8 cellular contexts compared by ENCODE assay signal in genomic region chr6:83067448-83068413, GRCh38. TPM values are rescaled to one million over a fixed set of nuclear protein-coding genes. Genes with fewer than 3 reads are reported as not detected.
A peak's percentile ranks its signal among the peaks of the same experiment; 100 is the strongest.
DNase-seq lines count a peak whose midpoint lies in the region; ATAC-seq, FAIRE-seq and TF ChIP-seq lines count a peak whose summit lies in the region.

A gene with protein sequence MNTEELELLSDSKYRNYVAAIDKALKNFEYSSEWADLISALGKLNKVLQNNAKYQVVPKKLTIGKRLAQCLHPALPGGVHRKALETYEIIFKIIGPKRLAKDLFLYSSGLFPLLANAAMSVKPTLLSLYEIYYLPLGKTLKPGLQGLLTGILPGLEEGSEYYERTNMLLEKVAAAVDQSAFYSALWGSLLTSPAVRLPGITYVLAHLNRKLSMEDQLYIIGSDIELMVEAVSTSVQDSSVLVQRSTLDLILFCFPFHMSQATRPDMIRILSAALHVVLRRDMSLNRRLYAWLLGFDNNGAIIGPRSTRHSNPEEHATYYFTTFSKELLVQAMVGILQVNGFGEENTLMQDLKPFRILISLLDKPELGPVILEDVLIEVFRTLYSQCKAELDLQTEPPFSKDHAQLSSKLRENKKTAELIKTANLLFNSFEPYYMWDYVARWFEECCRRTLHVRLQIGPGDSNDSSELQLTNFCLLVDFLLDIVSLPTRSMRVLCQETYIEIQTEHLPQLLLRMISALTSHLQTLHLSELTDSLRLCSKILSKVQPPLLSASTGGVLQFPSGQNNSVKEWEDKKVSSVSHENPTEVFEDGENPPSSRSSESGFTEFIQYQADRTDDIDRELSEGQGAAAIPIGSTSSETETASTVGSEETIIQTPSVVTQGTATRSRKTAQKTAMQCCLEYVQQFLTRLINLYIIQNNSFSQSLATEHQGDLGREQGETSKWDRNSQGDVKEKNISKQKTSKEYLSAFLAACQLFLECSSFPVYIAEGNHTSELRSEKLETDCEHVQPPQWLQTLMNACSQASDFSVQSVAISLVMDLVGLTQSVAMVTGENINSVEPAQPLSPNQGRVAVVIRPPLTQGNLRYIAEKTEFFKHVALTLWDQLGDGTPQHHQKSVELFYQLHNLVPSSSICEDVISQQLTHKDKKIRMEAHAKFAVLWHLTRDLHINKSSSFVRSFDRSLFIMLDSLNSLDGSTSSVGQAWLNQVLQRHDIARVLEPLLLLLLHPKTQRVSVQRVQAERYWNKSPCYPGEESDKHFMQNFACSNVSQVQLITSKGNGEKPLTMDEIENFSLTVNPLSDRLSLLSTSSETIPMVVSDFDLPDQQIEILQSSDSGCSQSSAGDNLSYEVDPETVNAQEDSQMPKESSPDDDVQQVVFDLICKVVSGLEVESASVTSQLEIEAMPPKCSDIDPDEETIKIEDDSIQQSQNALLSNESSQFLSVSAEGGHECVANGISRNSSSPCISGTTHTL (N-terminal part only) (plus strand): TSS chr6:83067671. CDS start chr6:83096978, 29,307 bp downstream.

- H3K79me2 ChIP-seq in OCI-LY7 (ENCODE audit: insufficient read depth, low read depth, low read length): peaks cover 57% of the 10 kb centered on the region
- H3K79me2 ChIP-seq in endothelial cell of umbilical vein (ENCODE audit: control insufficient read depth, insufficient read depth, low read length): peaks cover 3% of the 10 kb centered on the region

- H4K5ac ChIP-seq in IMR-90 (ENCODE audit: low read depth, low read length): no peak within 1 kb of the TSS; the same call in 1 of the 2 replicates

- H3K36me3 ChIP-seq in IMR-90 (ENCODE audit: control insufficient read depth, insufficient read depth, low read length) (no peaks in the 10 kb centered on the region), OCI-LY7 (ENCODE audit: insufficient read depth, low read length) (no peaks in the 10 kb centered on the region), endothelial cell of umbilical vein (ENCODE audit: control insufficient read depth in 2 of 2, extremely low read depth in 1 of 2, insufficient read depth in 2 of 2, low read length in 2 of 2) (no peaks in the 10 kb centered on the region)

- no peak within 1 kb of the TSS; the same call in 1 of the 2 replicates for H2BK120ac ChIP-seq in IMR-90 (ENCODE audit: low read depth, low read length)

- H3K9me1 ChIP-seq in IMR-90 (ENCODE audit: insufficient read depth, low read length) (no peaks in the 10 kb centered on the region), endothelial cell of umbilical vein (replicated peaks; ENCODE audit: control insufficient read depth, extremely low read depth, insufficient read depth, low read length) (no peaks in the 10 kb centered on the region)

- H4K20me1 ChIP-seq in IMR-90 (ENCODE audit: insufficient read depth, low read length) (no peaks in the 10 kb centered on the region), OCI-LY7 (ENCODE audit: insufficient read depth, low read length) (no peaks in the 10 kb centered on the region), endothelial cell of umbilical vein (replicated peaks; ENCODE audit: control insufficient read depth, extremely low read depth, insufficient read depth, low read length) (no peaks in the 10 kb centered on the region)

- in situ Hi-C loops in IMR-90 (cut with MboI; ENCODE audit: low sequenced_read_pairs): loop anchor here (5.0 to 25.0 kb wide), 3 partner anchors 130 to 705 kb away; partner anchors contain the start of gene TPBG

- H4K91ac ChIP-seq in IMR-90 (ENCODE audit: insufficient read depth, low read depth, low read length): peak within 1 kb of the TSS; percentile 51

- ATAC-seq in GM21528 (IDR thresholded peaks at IDR 0.05; ENCODE audit: low FRiP score, unreplicated experiment): peak; percentile 90
- peak; percentile 89 for ATAC-seq in IMR-90 (ENCODE audit: low read depth)

- H3K4me3 ChIP-seq in IMR-90 (ENCODE audit: insufficient read depth, low read depth, low read length) (peak within 1 kb of the TSS; percentile 89), OCI-LY7 (ENCODE audit: low read depth, low read length, poor library complexity, severe bottlenecking) (peak within 1 kb of the TSS; percentile 88), endothelial cell of umbilical vein (replicated peaks in 1 of 3; ENCODE audit: insufficient read depth in 1 of 3, low read depth in 1 of 3, low read length in 3 of 3) (peak within 1 kb of the TSS; percentile 74 to 91 (median 75))

- no peaks in the 10 kb centered on the region for H3K27me3 ChIP-seq in IMR-90 (ENCODE audit: control insufficient read depth, insufficient read depth, low read length)
- H3K27me3 ChIP-seq in endothelial cell of umbilical vein (ENCODE audit: control insufficient read depth in 2 of 2, insufficient read depth in 2 of 2, low read length in 2 of 2): no peaks in the 10 kb centered on the region

- BruUV-seq in IMR-90 (replicated peaks; lab: Mats Ljungman, UMichigan) (no TSS peak), OCI-LY7 (replicated peaks; lab: Mats Ljungman, UMichigan) (no TSS peak), endothelial cell of umbilical vein (replicated peaks; lab: Mats Ljungman, UMichigan) (no TSS peak)

- peak within 1 kb of the TSS; percentile 98 for H2AFZ ChIP-seq in IMR-90 (replicated peaks; ENCODE audit: low read length, poor library complexity)
- peak within 1 kb of the TSS; percentile 71 for H2AFZ ChIP-seq in OCI-LY7 (ENCODE audit: low read length)
- peak within 1 kb of the TSS; percentile 97 for H2AFZ ChIP-seq in endothelial cell of umbilical vein (ENCODE audit: low read depth, low read length)

- no peak within 1 kb of the TSS; the same call in 2 of the 3 replicates for H2BK15ac ChIP-seq in IMR-90 (ENCODE audit: low read depth, low read length)

- peak within 1 kb of the TSS; percentile 95 for H3K9ac ChIP-seq in IMR-90 (ENCODE audit: low read depth, low read length)
- H3K9ac ChIP-seq in endothelial cell of umbilical vein (replicated peaks; ENCODE audit: extremely low read depth, insufficient read depth, low read length): peak within 1 kb of the TSS; percentile 75

- peak within 1 kb of the TSS in 1 of 2 experiments; percentile 61; a peak in 2 of 4 replicates for H4K8ac ChIP-seq in IMR-90 (ENCODE audit: low read depth in 2 of 2, low read length in 2 of 2)

- H3K56ac ChIP-seq in IMR-90 (ENCODE audit: extremely low read depth, insufficient read depth, low read length): peak within 1 kb of the TSS; percentile 54

- peak; percentile 99 for TF ChIP-seq RAD21 in IMR-90 (IDR thresholded peaks at IDR 0.05; ENCODE audit: low read length)

- no peaks in the 10 kb centered on the region for H3K9me2 ChIP-seq in OCI-LY7 (ENCODE audit: insufficient read depth, low read length)

- CTCF ChIA-PET in IMR-90 (lab: Yijun Ruan, JAX): interaction anchor here (0.6 to 4.8 kb wide), 27 partner anchors 10 to 862 kb away, joined by 3 to 74 read pairs (median 4); partner anchors contain the start of gene PRSS35
- CTCF ChIA-PET in OCI-LY7 (lab: Charles Lee; ENCODE audit: unreplicated experiment): interaction anchor here (0.6 to 1.5 kb wide), 4 partner anchors 11 to 445 kb away, joined by 3 to 15 read pairs (median 5); partner anchors contain the start of gene PRSS35
- CTCF ChIA-PET in endothelial cell of umbilical vein (lab: Charles Lee): interaction anchor here (0.6 to 9.7 kb wide), 57 partner anchors 9 to 844 kb away, joined by 3 to 431 read pairs (median 4); partner anchors contain the start of genes IBTK, PGM3, PRSS35 and RWDD2A

- peak within 1 kb of the TSS; percentile 92 for H3K4me2 ChIP-seq in IMR-90 (ENCODE audit: low read depth, low read length)
- H3K4me2 ChIP-seq in OCI-LY7 (ENCODE audit: low read length): peak within 1 kb of the TSS; percentile 98
- H3K4me2 ChIP-seq in endothelial cell of umbilical vein (ENCODE audit: insufficient read depth, low read length): peak within 1 kb of the TSS; percentile 92

- POLR2A ChIA-PET in IMR-90 (lab: Charles Lee; ENCODE audit: unreplicated experiment): interaction anchor here (0.7 kb wide), 1 partner anchor 116 kb away, joined by 3 read pairs; no protein-coding TSS in a partner anchor
- POLR2A ChIA-PET in OCI-LY7 (lab: Charles Lee): interaction anchor here (0.6 to 4.7 kb wide), 19 partner anchors 10 to 1379 kb away, joined by 3 to 32 read pairs (median 4); partner anchors contain the start of genes IBTK, PGM3 and RWDD2A
- POLR2A ChIA-PET in endothelial cell of umbilical vein (lab: Charles Lee): interaction anchor here (0.6 kb wide), 1 partner anchor 445 kb away, joined by 12 read pairs; the partner anchor contains the start of gene PRSS35

- peak within 1 kb of the TSS; percentile 35 for H3K23ac ChIP-seq in IMR-90 (ENCODE audit: low read depth, low read length)

- intact Hi-C loops in IMR-90 (cut with micrococcal nuclease) (loop anchor here (1.0 to 5.0 kb wide), 5 partner anchors 126 to 790 kb away; partner anchors contain the start of genes CYB5R4, PGM3 and RWDD2A), OCI-LY7 (cut with micrococcal nuclease; ENCODE audit: unreplicated experiment) (loop anchor here (1.0 to 5.0 kb wide), 6 partner anchors 126 to 1159 kb away; partner anchors contain the start of genes CEP162, IBTK, PGM3 and RWDD2A), endothelial cell of umbilical vein (cut with micrococcal nuclease) (loop anchor here (1.0 to 5.0 kb wide), 6 partner anchors 126 to 470 kb away; partner anchors contain the start of genes ME1, PGM3, PRSS35 and RWDD2A)

- TF ChIP-seq CTCF in IMR-90 (conservative IDR thresholded peaks at IDR 0.05; ENCODE audit: low read depth, low read length) (peak; percentile 99), OCI-LY7 (conservative IDR thresholded peaks at IDR 0.05; ENCODE audit: low read length) (peak; percentile 95), endothelial cell of umbilical vein (IDR thresholded peaks at IDR 0.05; ENCODE audit: extremely low read depth in 1 of 2, insufficient read depth in 1 of 2, low read depth in 1 of 2, low read length in 2 of 2) (peak; percentile 95 to 98)

- WGBS in IMR-90 (ENCODE audit: extremely low coverage in 2 of 2, insufficient read length in 1 of 2), 2 experiments: 1% methylated on average over 16 of the region's 77 CpGs; no CpG with 5 or more reads in 1 of the 2 experiments

- no peaks in the 10 kb centered on the region for H3K9me3 ChIP-seq in IMR-90 (ENCODE audit: control insufficient read depth, insufficient read depth, low read length)
- H3K9me3 ChIP-seq in OCI-LY7 (ENCODE audit: low read length): no peaks in the 10 kb centered on the region
- H3K9me3 ChIP-seq in endothelial cell of umbilical vein (replicated peaks; ENCODE audit: control insufficient read depth, insufficient read depth, low read length): no peaks in the 10 kb centered on the region

- H3K18ac ChIP-seq in IMR-90 (ENCODE audit: low read depth, low read length): no peak within 1 kb of the TSS

- H2BK20ac ChIP-seq in IMR-90 (ENCODE audit: low read depth, low read length): no peak within 1 kb of the TSS

- H3K14ac ChIP-seq in IMR-90 (replicated peaks; ENCODE audit: low read depth, low read length): peak within 1 kb of the TSS; percentile 69

- peak within 1 kb of the TSS; percentile 61 for H2BK5ac ChIP-seq in IMR-90 (ENCODE audit: low read depth, low read length, poor library complexity, severe bottlenecking)

- 0 out of 2 replicates have a peak within 1 kb of the TSS, but pooled peaks have one; percentile 30 for H2AK5ac ChIP-seq in IMR-90 (ENCODE audit: low read depth, low read length)

- peak; percentile 67 for FAIRE-seq in endothelial cell of umbilical vein (lab: Jason Lieb, UNC)

- peak within 1 kb of the TSS; percentile 92 for H2AK9ac ChIP-seq in IMR-90 (replicated peaks; ENCODE audit: low read depth, low read length, poor library complexity)

- peak within 1 kb of the TSS; percentile 62 for H3K4ac ChIP-seq in IMR-90 (ENCODE audit: low read depth, low read length)

- dilution Hi-C loops in IMR-90 (cut with HindIII; ENCODE audit: low sequenced_read_pairs, unreplicated experiment): loop anchor here (25.0 kb wide), 1 partner anchor 445 kb away; the partner anchor contains the start of gene PRSS35
- dilution Hi-C loops in endothelial cell of umbilical vein (cut with MboI; ENCODE audit: extremely low pct_ligation_motif_present, low sequenced_read_pairs): no loop called here

- peak; percentile 96 for DNase-seq in DMS153 (lab: John Stamatoyannopoulos, UW)
- DNase-seq in IMR-90: peak; percentile 91
- DNase-seq in OCI-LY7 (ENCODE audit: low spot score): peak; percentile 97
- peak; percentile 97 for DNase-seq in activated T-cell treated with anti-CD3 and anti-CD28 coated beads for 24 hours (ENCODE audit: low read depth)
- peak; percentile 93 for DNase-seq in endothelial cell of umbilical vein (ENCODE audit: low read depth, low spot score)
- DNase-seq in middle frontal gyrus (ENCODE audit: extremely low spot score, low spot score): peak; percentile 94
- peak; percentile 95 to 96 for DNase-seq in stimulated activated CD8-positive, alpha-beta memory T cell treated with anti-CD3 and anti-CD28 coated beads, Interleukin-2, amount 100 ng/mL, for 48 hours (ENCODE audit: low read depth in 2 of 2)

- H3K4me1 ChIP-seq in IMR-90 (ENCODE audit: control insufficient read depth, insufficient read depth, low read length): no peaks in the 10 kb centered on the region
- H3K4me1 ChIP-seq in OCI-LY7 (ENCODE audit: insufficient read depth, low read length, poor library complexity, severe bottlenecking): peaks cover 58% of the 10 kb centered on the region
- H3K4me1 ChIP-seq in endothelial cell of umbilical vein (ENCODE audit: control insufficient read depth, extremely low read depth, insufficient read depth, low read length): peaks cover 28% of the 10 kb centered on the region

- H3K27ac ChIP-seq in IMR-90 (ENCODE audit: insufficient read depth, low read length) (peak within 1 kb of the TSS; percentile 62), OCI-LY7 (ENCODE audit: low read depth, low read length, poor library complexity, severe bottlenecking) (peak within 1 kb of the TSS; percentile 79), endothelial cell of umbilical vein (ENCODE audit: insufficient read depth, low read depth, low read length) (peak within 1 kb of the TSS; percentile 12)

- TF ChIP-seq POLR2A in IMR-90 (IDR thresholded peaks at IDR 0.05; ENCODE audit: low read depth, low read length): 0 out of 2 replicates have a peak, but pooled peaks have one; percentile 31
- peak; percentile 34 for TF ChIP-seq POLR2A in endothelial cell of umbilical vein (IDR thresholded peaks at IDR 0.05; ENCODE audit: low read depth, low read length)

- peaks cover 15 to 27% of the 10 kb centered on the region in 2 experiments; a peak in 3 of 4 replicates for H3K79me1 ChIP-seq in IMR-90 (ENCODE audit: low read depth in 1 of 2, low read length in 2 of 2)

RNA-seq across cellular contexts. Expression of the gene that starts here (rescaled TPM):
- total RNA-seq in IMR-90 (2012; rRNA removed): 32.4 and 35.8 TPM in 2 replicates
- 4.2 and 6.0 TPM in 2 replicates for polyA plus RNA-seq in IMR-90 (2012; rRNA removed)
- polyA plus RNA-seq in IMR-90 (2012; cell fraction: cytosol; rRNA removed): 0.56 and 0.82 TPM in 2 replicates
- 2.6 and 20.8 TPM in 2 replicates for polyA plus RNA-seq in IMR-90 (2012; cell fraction: nucleus; rRNA removed; ENCODE audit: low replicate concordance)
- 21.4 and 25.6 TPM in 2 replicates for total RNA-seq in OCI-LY7 (2014; rRNA removed; shearing (Covaris generic))
- 24.4 and 25.2 TPM in 2 replicates for total RNA-seq in OCI-LY7 (2022)
- total RNA-seq in endothelial cell of umbilical vein: 12.3 and 14.2 TPM in 2 replicates
- 4.6 and 6.3 TPM in 2 replicates for polyA plus RNA-seq in endothelial cell of umbilical vein
- polyA plus RNA-seq in endothelial cell of umbilical vein (2011; cell fraction: cytosol; rRNA removed): 3.6 and 4.2 TPM in 2 replicates
- polyA plus RNA-seq in endothelial cell of umbilical vein (2011; cell fraction: nucleus; rRNA removed): 25.4 and 28.2 TPM in 2 replicates
- 7.6 TPM in 2 replicates for polyA plus RNA-seq in endothelial cell of umbilical vein (2012)
- 41.0 and 43.1 TPM in 2 replicates for polyA minus RNA-seq in endothelial cell of umbilical vein
- polyA minus RNA-seq in endothelial cell of umbilical vein (2011; cell fraction: cytosol; rRNA and poly(A)+ RNA removed): 3.8 TPM
- polyA minus RNA-seq in endothelial cell of umbilical vein (2011; cell fraction: nucleus; rRNA and poly(A)+ RNA removed): 36.7 and 61.9 TPM in 2 replicates

Comparison
In these comparisons a context has a peak if more than half of its experiments do, and no peak if none do; other contexts are left out.
1. Peak in every context shown above with its lines: DNase-seq, ATAC-seq, H3K4me3 ChIP-seq and H3K27ac ChIP-seq.
2. H3K27ac ChIP-seq: peak in every context shown above with its lines; median percentile 79 in OCI-LY7; 62 in IMR-90; 12 in endothelial cell of umbilical vein.